In genomic region chr2:193584522-193584938, GRCh38 we compare ENCODE assay signal across 1 cellular context.
TF ChIP-seq lines count a peak whose summit lies in the region.

No MANE protein-coding gene starts in this region.

TF ChIP-seq in HEK293, 187 proteins besides CTCF, POLR2A, EP300 and RAD21 (continued from another document):
- TF ChIP-seq, protein P1, sequence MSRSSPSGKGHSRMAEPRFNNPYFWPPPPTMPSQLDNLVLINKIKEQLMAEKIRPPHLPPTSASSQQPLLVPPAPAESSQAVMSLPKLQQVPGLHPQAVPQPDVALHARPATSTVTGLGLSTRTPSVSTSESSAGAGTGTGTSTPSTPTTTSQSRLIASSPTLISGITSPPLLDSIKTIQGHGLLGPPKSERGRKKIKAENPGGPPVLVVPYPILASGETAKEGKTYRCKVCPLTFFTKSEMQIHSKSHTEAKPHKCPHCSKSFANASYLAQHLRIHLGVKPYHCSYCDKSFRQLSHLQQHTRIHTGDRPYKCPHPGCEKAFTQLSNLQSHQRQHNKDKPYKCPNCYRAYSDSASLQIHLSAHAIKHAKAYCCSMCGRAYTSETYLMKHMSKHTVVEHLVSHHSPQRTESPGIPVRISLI (tag by site-specific recombination; IDR thresholded peaks at IDR 0.05) = no peak
- TF ChIP-seq SETDB1 (IDR thresholded peaks at IDR 0.05; ENCODE audit: insufficient read length, low read length) = peak; percentile 18
TF ChIP-seq in HEK293: peak in this region for 3.
